Comparison of ENCODE assay signal across 22 cellular contexts in the genomic region with DNA sequence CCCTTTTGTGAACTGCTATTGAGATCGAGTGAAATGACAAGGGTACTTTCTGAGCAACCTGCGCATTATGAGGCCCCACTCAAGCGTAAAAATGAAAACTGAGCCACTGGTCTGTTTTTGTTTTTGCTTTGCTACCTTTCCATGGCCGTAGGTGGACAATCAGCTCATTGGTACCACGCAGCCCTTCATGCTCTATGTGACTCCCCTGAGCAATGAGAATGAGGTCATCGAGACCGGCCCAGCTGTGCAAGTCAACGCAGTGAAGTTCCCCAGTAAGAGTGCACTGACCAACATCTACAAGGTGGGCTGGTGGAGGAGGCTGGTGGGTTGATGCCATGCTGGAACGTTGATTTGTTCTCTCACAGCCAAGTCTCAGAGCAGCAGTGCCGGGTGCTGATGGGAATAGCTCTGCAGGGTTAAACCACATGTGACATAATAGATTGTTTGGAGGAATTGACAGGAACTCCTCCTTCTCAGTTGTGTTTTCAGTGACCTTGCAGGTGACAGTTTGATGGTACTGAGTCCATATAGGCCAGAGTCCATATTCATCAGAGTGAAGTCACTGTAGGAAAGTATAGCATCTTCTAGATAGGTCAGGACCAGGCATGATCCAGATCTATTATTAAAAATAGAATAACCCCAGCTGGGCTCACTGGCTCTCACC.
"Had no signal": no experiment of that assay in that cellular context is flagged by ENCODE, and none has a peak within 500 bp of the region (broad histone marks: within the 10 kb centered on the region; RNA-seq: fewer than 3 reads in every experiment).

No MANE protein-coding gene starts in this region.

- H3K27ac ChIP-seq: colonic mucosa, left lung, lower lobe of right lung, pancreas, prostate gland, upper lobe of left lung, vagina had no signal

- H3K4me3 Mint-ChIP-seq: endodermal cell; memory B cell; natural killer cell treated with Interleukin-12 subunit alpha and Interleukin-12 subunit beta and Interleukin-15 and Interleukin-18, amount 100 ng/mL, for 72 hours had no signal

- H3K9me3 Mint-ChIP-seq: endodermal cell; memory B cell; natural killer cell treated with Interleukin-12 subunit alpha and Interleukin-12 subunit beta and Interleukin-15 and Interleukin-18, amount 100 ng/mL, for 72 hours had no signal

- FAIRE-seq: frontal cortex, pancreas, small intestine had no signal

- H3K4me3 ChIP-seq: colonic mucosa, left lung, lower lobe of right lung, pancreas, prostate gland, stomach, upper lobe of left lung, vagina had no signal

- H3K27ac Mint-ChIP-seq: endodermal cell, memory B cell had no signal

- H3K9me3 ChIP-seq: colonic mucosa, left lung, lower lobe of right lung, pancreas, prostate gland, stomach, upper lobe of left lung, vagina had no signal

- ATAC-seq: left lung; lower lobe of right lung; natural killer cell treated with Interleukin-12 subunit alpha and Interleukin-12 subunit beta and Interleukin-15 and Interleukin-18, amount 100 ng/mL, for 72 hours had no signal

- H3K4me1 Mint-ChIP-seq: memory B cell had no signal

- H3K4me1 ChIP-seq: prostate gland had no signal

- H3K36me3 ChIP-seq: colonic mucosa, pancreas, prostate gland had no signal

- H3K27me3 ChIP-seq: colonic mucosa, left lung, pancreas, stomach, upper lobe of left lung, vagina had no signal

- DNase-seq: colonic mucosa; dermis blood vessel endothelial cell; effector CD4-positive, alpha-beta T cell; endodermal cell; glutamatergic neuron; islet precursor cell; left lung; lower lobe of right lung; midbrain; occipital lobe; pancreas; retina; small intestine; stimulated activated CD4-positive, alpha-beta T cell treated with anti-CD3 and anti-CD28 coated beads, Interleukin-12 subunit alpha, Interleukin-12 subunit beta, amount 100 ng/mL, for 4 hours; stimulated activated naive CD4-positive, alpha-beta T cell; stomach; upper lobe of left lung had no signal

- H3K27me3 Mint-ChIP-seq: memory B cell; natural killer cell treated with Interleukin-12 subunit alpha and Interleukin-12 subunit beta and Interleukin-15 and Interleukin-18, amount 100 ng/mL, for 72 hours had no signal
